Comparison of ENCODE assay signal across 8 cellular contexts in genomic region chr20:51624157-51624731, GRCh38.
DNase-seq lines count a peak whose midpoint lies in the region; ATAC-seq and TF ChIP-seq lines count a peak whose summit lies in the region.

No MANE protein-coding gene starts in this region.

- DNase-seq in AG04450 (ENCODE audit: low read depth, low spot score) (no peak), GM13977 (ENCODE audit: low spot score) (peak; percentile 83), NCI-H1105 (lab: John Stamatoyannopoulos, UW) (peak; percentile 15), left lung (peak; percentile 43 to 80)
- DNase-seq in central memory CD4-positive, alpha-beta T cell = peak; percentile 33
- DNase-seq in stimulated activated CD8-positive, alpha-beta memory T cell treated with anti-CD3 and anti-CD28 coated beads, Interleukin-12 subunit alpha, Interleukin-12 subunit beta, amount 100 ng/mL, for 24 hours (ENCODE audit: extremely low read depth) = peak; percentile 30

- H3K4me1 ChIP-seq in left lung = no peaks in the 10 kb centered on the region

- POLR2A ChIA-PET in AG04450 (lab: Yijun Ruan, JAX) = interaction anchor here (0.7 kb wide), 1 partner anchor 55 kb away, joined by 14 read pairs; no protein-coding TSS in a partner anchor

- H3K4me3 ChIP-seq in AG04450 (ENCODE audit: low read depth, low read length) (no peak overlapping the region), left lung (no peak overlapping the region)

- intact Hi-C loops in left lung (cut with DNase I) = loop anchor here in 1 of 2 donors (10.0 kb wide), 1 partner anchor 249 kb away; no protein-coding TSS in a partner anchor

- H3K27me3 ChIP-seq in AG04450 (ENCODE audit: control insufficient read depth, insufficient read depth, low read length) = no peaks in the 10 kb centered on the region
- H3K27me3 ChIP-seq in left lung = no peaks in the 10 kb centered on the region

- ATAC-seq in left lung (peak; percentile 80), HG03135 (IDR thresholded peaks at IDR 0.05; ENCODE audit: unreplicated experiment) (no peak)

- peak overlapping the region; percentile 31 for H3K27ac ChIP-seq in AG04450 (ENCODE audit: low read depth, low read length)
- no peak overlapping the region for H3K27ac ChIP-seq in VCaP
- H3K27ac ChIP-seq in left lung = no peak overlapping the region

- peaks cover 0 to 7% of the 10 kb centered on the region in 2 donors for H3K36me3 ChIP-seq in left lung

- CTCF ChIA-PET in AG04450 (lab: Charles Lee) = interaction anchor here (0.6 to 4.9 kb wide), 15 partner anchors 9 to 643 kb away, joined by 3 to 37 read pairs (median 4); no protein-coding TSS in a partner anchor

- TF ChIP-seq CTCF in AG04450 (IDR thresholded peaks at IDR 0.05; ENCODE audit: low read depth, low read length) = peak; percentile 71
- TF ChIP-seq CTCF in GM13977 (IDR thresholded peaks at IDR 0.05; ENCODE audit: extremely low read depth, insufficient read depth, missing control alignments) = peak; percentile 71
- peak; percentile 92 for TF ChIP-seq CTCF in VCaP (conservative IDR thresholded peaks at IDR 0.05)
- TF ChIP-seq CTCF in left lung (IDR thresholded peaks at IDR 0.05) = peak; percentile 35 to 56

- H3K9me3 ChIP-seq in AG04450 (ENCODE audit: control insufficient read depth, insufficient read depth, low read length) (peaks cover 5% of the 10 kb centered on the region; the same call in 1 of the 2 replicates), left lung (no peaks in the 10 kb centered on the region)

- in situ Hi-C loops in GM13977 (cut with MboI; ENCODE audit: low pct_unique_long_range_greater_than_20kb, low sequenced_read_pairs, unreplicated experiment) = no loop called here
